1 cellular context compared by ENCODE assay signal in the genomic region with DNA sequence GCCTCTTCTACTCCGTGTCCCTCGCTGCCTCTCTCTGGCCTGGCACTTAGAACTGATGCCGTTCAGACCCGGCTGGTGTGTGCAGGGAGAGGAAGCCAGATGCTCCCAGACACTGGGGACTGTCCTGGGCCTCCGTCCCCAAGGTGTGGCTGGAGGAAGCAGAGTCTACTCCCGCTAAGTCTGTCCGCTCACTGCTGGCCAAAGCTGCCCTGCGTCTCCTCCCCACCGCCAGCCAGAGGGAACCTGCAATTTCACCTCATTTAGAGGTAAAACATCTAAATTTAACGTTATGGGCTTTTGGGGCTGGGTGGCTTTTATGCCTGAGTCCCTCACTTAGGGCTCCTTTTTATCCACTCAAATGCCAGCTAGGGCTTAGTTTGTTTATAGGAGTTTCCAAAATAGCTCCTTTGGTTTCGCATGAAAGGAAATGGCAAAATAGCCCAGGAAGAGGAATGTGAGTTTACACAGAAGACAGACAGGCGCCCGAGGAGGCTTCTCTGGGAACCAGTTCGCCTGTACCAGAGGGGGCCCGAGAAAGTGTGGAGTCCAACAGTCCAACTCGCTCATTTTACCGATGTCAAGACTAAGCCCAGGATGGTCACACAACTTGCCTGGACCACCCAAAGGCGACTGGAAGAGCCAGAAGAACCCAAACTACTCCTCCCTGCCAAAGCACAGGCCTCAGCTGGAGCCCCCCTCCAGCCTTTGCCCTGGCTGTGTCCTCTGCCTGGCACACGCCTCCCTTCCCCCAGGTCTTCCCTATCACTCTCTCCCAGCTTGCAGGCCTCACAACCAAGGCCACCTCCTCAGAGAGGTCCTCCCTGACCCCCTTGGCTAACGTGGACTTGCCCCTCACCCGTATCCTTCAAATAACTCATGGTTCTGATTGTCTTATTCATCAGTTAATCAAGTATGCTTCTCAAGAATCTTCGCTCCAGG.
TF ChIP-seq lines count a peak whose summit lies in the region.

No MANE protein-coding gene starts in this region.

TF ChIP-seq in IMR-90, 13 proteins besides CTCF, POLR2A, EP300 and RAD21:
- no peak for TF ChIP-seq CHD1 (IDR thresholded peaks at IDR 0.05; ENCODE audit: low read depth, low read length)
- TF ChIP-seq SMC3 (IDR thresholded peaks at IDR 0.05; ENCODE audit: low read depth, low read length): no peak
- TF ChIP-seq, protein P1, sequence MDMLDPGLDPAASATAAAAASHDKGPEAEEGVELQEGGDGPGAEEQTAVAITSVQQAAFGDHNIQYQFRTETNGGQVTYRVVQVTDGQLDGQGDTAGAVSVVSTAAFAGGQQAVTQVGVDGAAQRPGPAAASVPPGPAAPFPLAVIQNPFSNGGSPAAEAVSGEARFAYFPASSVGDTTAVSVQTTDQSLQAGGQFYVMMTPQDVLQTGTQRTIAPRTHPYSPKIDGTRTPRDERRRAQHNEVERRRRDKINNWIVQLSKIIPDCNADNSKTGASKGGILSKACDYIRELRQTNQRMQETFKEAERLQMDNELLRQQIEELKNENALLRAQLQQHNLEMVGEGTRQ (IDR thresholded peaks at IDR 0.05; ENCODE audit: low read depth, low read length): no peak
- TF ChIP-seq, protein P2, sequence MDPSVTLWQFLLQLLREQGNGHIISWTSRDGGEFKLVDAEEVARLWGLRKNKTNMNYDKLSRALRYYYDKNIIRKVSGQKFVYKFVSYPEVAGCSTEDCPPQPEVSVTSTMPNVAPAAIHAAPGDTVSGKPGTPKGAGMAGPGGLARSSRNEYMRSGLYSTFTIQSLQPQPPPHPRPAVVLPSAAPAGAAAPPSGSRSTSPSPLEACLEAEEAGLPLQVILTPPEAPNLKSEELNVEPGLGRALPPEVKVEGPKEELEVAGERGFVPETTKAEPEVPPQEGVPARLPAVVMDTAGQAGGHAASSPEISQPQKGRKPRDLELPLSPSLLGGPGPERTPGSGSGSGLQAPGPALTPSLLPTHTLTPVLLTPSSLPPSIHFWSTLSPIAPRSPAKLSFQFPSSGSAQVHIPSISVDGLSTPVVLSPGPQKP (IDR thresholded peaks at IDR 0.05; ENCODE audit: borderline replicate concordance, low read depth, low read length): no peak
- TF ChIP-seq MAFK (IDR thresholded peaks at IDR 0.05; ENCODE audit: low read depth, low read length): no peak
- no peak for TF ChIP-seq MXI1 (IDR thresholded peaks at IDR 0.05; ENCODE audit: borderline replicate concordance, low read depth, low read length)
- no peak for TF ChIP-seq RFX5 (IDR thresholded peaks at IDR 0.05; ENCODE audit: low read depth, low read length)
- TF ChIP-seq CEBPB (IDR thresholded peaks at IDR 0.05; ENCODE audit: low read depth, low read length): no peak
- no peak for TF ChIP-seq NFE2L2 (IDR thresholded peaks at IDR 0.05; ENCODE audit: low read depth, low read length)
- no peak for TF ChIP-seq MAZ (IDR thresholded peaks at IDR 0.05; ENCODE audit: borderline replicate concordance, low read depth, low read length)
- no peak for TF ChIP-seq FOS (IDR thresholded peaks at IDR 0.05; ENCODE audit: low read depth, low read length)
- no peak for TF ChIP-seq RCOR1 (IDR thresholded peaks at IDR 0.05; ENCODE audit: insufficient replicate concordance, low read length)
- TF ChIP-seq BHLHE40 (IDR thresholded peaks at IDR 0.05; ENCODE audit: low read depth, low read length): no peak
